ENCODE assay signal across 10 cellular contexts in genomic region chr4:128516568-128516967, GRCh38.
A peak's percentile ranks its signal among the peaks of the same experiment; 100 is the strongest.
DNase-seq lines count a peak whose midpoint lies in the region; ATAC-seq and TF ChIP-seq lines count a peak whose summit lies in the region.
"Had no signal": no experiment of that assay in that cellular context is flagged by ENCODE, and none has a peak within 500 bp of the region (broad histone marks: within the 10 kb centered on the region; RNA-seq: fewer than 3 reads in every experiment).

No MANE protein-coding gene starts in this region.

- H3K36me3 ChIP-seq in brain microvascular endothelial cell (replicated peaks), result no peaks in the 10 kb centered on the region

- no peaks in the 10 kb centered on the region for H3K27me3 ChIP-seq in brain microvascular endothelial cell (replicated peaks)

- H3K9me3 Mint-ChIP-seq in CD14-positive monocyte, result peaks cover 0 to under 1% (median 0%) of the 10 kb centered on the region in 7 donors

- intact Hi-C loops in CD14-positive monocyte (cut with micrococcal nuclease), result no loop called here

- H3K4me1 Mint-ChIP-seq in CD14-positive monocyte, result peaks cover 17% of the 10 kb centered on the region

- H3K27ac Mint-ChIP-seq in CD14-positive monocyte, result no peak overlapping the region

- H3K27me3 Mint-ChIP-seq in CD14-positive monocyte (ENCODE audit: low read depth in 3 of 3), result peaks cover 0 to 1% (median 0%) of the 10 kb centered on the region in 3 donors

- H3K36me3 Mint-ChIP-seq in CD14-positive monocyte, result no peaks in the 10 kb centered on the region

- H3K4me3 ChIP-seq in fibroblast of mammary gland (ENCODE audit: control insufficient read depth, low read depth, low read length) (no peak overlapping the region), brain microvascular endothelial cell (ENCODE audit: low read depth, low read length) (no peak overlapping the region)

- DNase-seq in GM04504 (ENCODE audit: low read depth) (peak; percentile 79), fibroblast of mammary gland (ENCODE audit: low read depth) (peak; percentile 90), CD14-positive monocyte (ENCODE audit: low spot score) (no peak), NCI-H2196 (lab: John Stamatoyannopoulos, UW; ENCODE audit: unreplicated experiment) (no peak), brain microvascular endothelial cell (no peak)
- no peak for DNase-seq in activated effector memory CD4-positive, alpha-beta T cell treated with anti-CD3 and anti-CD28 coated beads, Interleukin-2, amount 50 U/mL, for 16 hours
- DNase-seq: activated CD4-positive, alpha-beta T cell treated with anti-CD3 and anti-CD28 coated beads, Interleukin-2, amount 50 U/mL, for 4 hours; GDM1 had no signal

- ATAC-seq in GM21447 (IDR thresholded peaks at IDR 0.05; ENCODE audit: unreplicated experiment) (peak; percentile 52), HG03442 (IDR thresholded peaks at IDR 0.05; ENCODE audit: unreplicated experiment) (peak; percentile 48)

- in situ Hi-C loops in brain microvascular endothelial cell (cut with HindIII; ENCODE audit: low pct_ligation_motif_present, low sequenced_read_pairs), result no loop called here

- H3K4me3 Mint-ChIP-seq in CD14-positive monocyte, result no peak overlapping the region

- no peak overlapping the region for H3K27ac ChIP-seq in brain microvascular endothelial cell

- TF ChIP-seq CTCF in fibroblast of mammary gland (conservative IDR thresholded peaks at IDR 0.05; ENCODE audit: control insufficient read depth, insufficient read depth, low read depth, low read length) (no peak), CD14-positive monocyte (IDR thresholded peaks at IDR 0.05) (no peak), brain microvascular endothelial cell (IDR thresholded peaks at IDR 0.05; ENCODE audit: low read depth, low read length, missing control alignments) (no peak)

Comparison
In these comparisons a context has a peak if more than half of its experiments do, and no peak if none do; other contexts are left out.
1. DNase-seq: peak in GM04504 (single experiment) and fibroblast of mammary gland (single experiment); none in CD14-positive monocyte (single experiment), NCI-H2196 (single experiment), brain microvascular endothelial cell (single experiment) and activated effector memory CD4-positive, alpha-beta T cell treated with anti-CD3 and anti-CD28 coated beads, Interleukin-2, amount 50 U/mL, for 16 hours (single experiment).